ENCODE assay signal across 14 cellular contexts in the genomic region with DNA sequence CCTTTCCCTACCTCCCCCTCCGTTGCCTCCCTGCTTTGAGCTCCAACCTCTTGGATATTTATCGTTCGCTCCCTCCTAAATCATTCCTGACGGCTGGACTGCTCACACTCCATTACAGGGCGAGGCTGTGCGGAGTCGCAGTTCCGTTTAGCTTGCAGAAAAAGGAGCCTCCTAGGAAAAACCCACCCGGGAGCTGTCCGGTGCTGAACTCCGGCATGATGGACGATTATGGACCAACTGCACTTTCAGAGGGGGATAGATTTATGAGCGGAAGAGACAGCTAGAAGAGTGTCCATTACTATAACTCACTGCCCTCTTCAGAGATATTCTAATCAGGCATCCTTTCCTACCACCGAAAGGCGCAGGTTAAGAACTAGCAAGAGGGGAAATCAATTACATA.
DNase-seq lines count a peak whose midpoint lies in the region; ATAC-seq and TF ChIP-seq lines count a peak whose summit lies in the region.
"Had no signal": no experiment of that assay in that cellular context is flagged by ENCODE, and none has a peak within 500 bp of the region (broad histone marks: within the 10 kb centered on the region; RNA-seq: fewer than 3 reads in every experiment).

No MANE protein-coding gene starts in this region.

- no peaks in the 10 kb centered on the region for H3K9me2 ChIP-seq in GM23248 (ENCODE audit: insufficient read depth)

- H3K27ac ChIP-seq in GM23248 (no peak overlapping the region), endodermal cell (ENCODE audit: low read depth, low read length) (no peak overlapping the region), neural progenitor cell (no peak overlapping the region), gastrocnemius medialis (no peak overlapping the region)
- H3K27ac ChIP-seq: epithelial cell of prostate, ovary, PC-9, thyroid gland had no signal

- no peaks in the 10 kb centered on the region for H3K9me3 Mint-ChIP-seq in endodermal cell
- no peaks in the 10 kb centered on the region for H3K9me3 Mint-ChIP-seq in neural progenitor cell
- H3K9me3 Mint-ChIP-seq in activated CD8-positive, alpha-beta memory T cell treated with anti-CD3 and anti-CD28 coated beads, Interleukin-2, amount 10 ng/mL, durations not matched to agents 7 days and 5 days (ENCODE audit: low read depth), result no peaks in the 10 kb centered on the region

- H3K4me3 Mint-ChIP-seq in endodermal cell, result no peak overlapping the region
- peak overlapping the region; percentile 5 for H3K4me3 Mint-ChIP-seq in neural progenitor cell
- no peak overlapping the region for H3K4me3 Mint-ChIP-seq in activated CD8-positive, alpha-beta memory T cell treated with anti-CD3 and anti-CD28 coated beads, Interleukin-2, amount 10 ng/mL, durations not matched to agents 7 days and 5 days
- H3K4me3 Mint-ChIP-seq: T-helper 17 cell had no signal

- H3K27me3 ChIP-seq in GM23248 (replicated peaks; ENCODE audit: insufficient read depth), result no peaks in the 10 kb centered on the region
- peaks cover 31% of the 10 kb centered on the region for H3K27me3 ChIP-seq in endodermal cell (ENCODE audit: control insufficient read depth, insufficient read depth, low read length, poor library complexity, severe bottlenecking)
- peaks cover 26% of the 10 kb centered on the region for H3K27me3 ChIP-seq in neural progenitor cell
- H3K27me3 ChIP-seq in gastrocnemius medialis, result peaks cover 0 to 25% (median 21%) of the 10 kb centered on the region in 3 donors
- H3K27me3 ChIP-seq: ovary, thyroid gland had no signal

- H3F3A ChIP-seq in GM23248 (ENCODE audit: insufficient read depth), result no peaks in the 10 kb centered on the region
- H3F3A ChIP-seq in neural progenitor cell (ENCODE audit: low read depth), result no peaks in the 10 kb centered on the region

- in situ Hi-C loops in GM23248 (cut with MboI), result no loop called here
- in situ Hi-C loops in gastrocnemius medialis (cut with MboI; ENCODE audit: low sequenced_read_pairs in 4 of 4), result no loop called here

- H3K36me3 Mint-ChIP-seq in endodermal cell (ENCODE audit: low read depth), result no peaks in the 10 kb centered on the region
- H3K36me3 Mint-ChIP-seq in neural progenitor cell, result no peaks in the 10 kb centered on the region
- no peaks in the 10 kb centered on the region for H3K36me3 Mint-ChIP-seq in activated CD8-positive, alpha-beta memory T cell treated with anti-CD3 and anti-CD28 coated beads, Interleukin-2, amount 10 ng/mL, durations not matched to agents 7 days and 5 days

- H2AFZ ChIP-seq in GM23248 (no peak overlapping the region), neural progenitor cell (replicated peaks) (no peak overlapping the region)
- H2AFZ ChIP-seq: PC-9 had no signal

- H3K4me3 ChIP-seq in GM23248 (no peak overlapping the region), endodermal cell (ENCODE audit: low read length) (no peak overlapping the region), neural progenitor cell (no peak overlapping the region), gastrocnemius medialis (no peak overlapping the region)
- H3K4me3 ChIP-seq: ovary, PC-9, thyroid gland had no signal

- no peak for ATAC-seq in activated CD8-positive, alpha-beta memory T cell treated with anti-CD3 and anti-CD28 coated beads, Interleukin-2, amount 10 ng/mL, durations not matched to agents 7 days and 5 days
- ATAC-seq in gastrocnemius medialis, result no peak
- ATAC-seq: T-helper 17 cell had no signal

- H3K9me3 ChIP-seq in GM23248 (ENCODE audit: low read depth) (no peaks in the 10 kb centered on the region), endodermal cell (ENCODE audit: control insufficient read depth, low read length) (no peaks in the 10 kb centered on the region), neural progenitor cell (ENCODE audit: low read depth) (no peaks in the 10 kb centered on the region), gastrocnemius medialis (no peaks in the 10 kb centered on the region)
- H3K9me3 ChIP-seq: ovary, thyroid gland had no signal

- TF ChIP-seq CTCF in endodermal cell (conservative IDR thresholded peaks at IDR 0.05) (no peak), neural progenitor cell (IDR thresholded peaks at IDR 0.05) (no peak), gastrocnemius medialis (IDR thresholded peaks at IDR 0.05 in 4 of 5, conservative IDR thresholded peaks at IDR 0.05 in 1 of 5) (no peak)

- H3K79me2 ChIP-seq in GM23248 (ENCODE audit: insufficient read depth), result no peaks in the 10 kb centered on the region
- no peaks in the 10 kb centered on the region for H3K79me2 ChIP-seq in neural progenitor cell (ENCODE audit: low read depth)

- CTCF ChIA-PET in activated CD8-positive, alpha-beta memory T cell treated with anti-CD3 and anti-CD28 coated beads, Interleukin-2, amount 10 ng/mL, durations not matched to agents 7 days and 5 days (lab: Charles Lee), result no interaction called here

- H3K4me1 ChIP-seq in GM23248 (ENCODE audit: insufficient read depth) (no peaks in the 10 kb centered on the region), endodermal cell (ENCODE audit: control insufficient read depth, insufficient read depth, low read length) (no peaks in the 10 kb centered on the region), neural progenitor cell (no peaks in the 10 kb centered on the region), gastrocnemius medialis (no peaks in the 10 kb centered on the region)
- H3K4me1 ChIP-seq: thyroid gland had no signal

- H3K27ac Mint-ChIP-seq in endodermal cell (no peak overlapping the region), neural progenitor cell (no peak overlapping the region)
- no peak overlapping the region for H3K27ac Mint-ChIP-seq in activated CD8-positive, alpha-beta memory T cell treated with anti-CD3 and anti-CD28 coated beads, Interleukin-2, amount 10 ng/mL, durations not matched to agents 7 days and 5 days
- H3K27ac Mint-ChIP-seq: T-helper 17 cell had no signal

- no peak overlapping the region for H3K4me2 ChIP-seq in GM23248 (ENCODE audit: unreplicated experiment)
- H3K4me2 ChIP-seq in neural progenitor cell, result no peak overlapping the region
- H3K4me2 ChIP-seq: PC-9 had no signal

- WGBS in GM23248 (ENCODE audit: low coverage in 1 of 2, low lambda C conversion rate in 2 of 2, missing lambda C conversion rate in 2 of 2), 2 experiments, result 11 to 14% methylated on average over 15 of the region's 15 CpGs
- WGBS in endodermal cell (ENCODE audit: insufficient coverage in 1 of 2, insufficient read length in 1 of 2), 2 experiments, result 39 to 48% methylated on average over 6 to 15 of the region's 15 CpGs

- H4K20me1 ChIP-seq in GM23248 (ENCODE audit: insufficient read depth), result no peaks in the 10 kb centered on the region
- H4K20me1 ChIP-seq in neural progenitor cell (ENCODE audit: low read depth), result peaks cover 22% of the 10 kb centered on the region

- no peaks in the 10 kb centered on the region for H3K4me1 Mint-ChIP-seq in endodermal cell
- no peaks in the 10 kb centered on the region for H3K4me1 Mint-ChIP-seq in neural progenitor cell
- H3K4me1 Mint-ChIP-seq in activated CD8-positive, alpha-beta memory T cell treated with anti-CD3 and anti-CD28 coated beads, Interleukin-2, amount 10 ng/mL, durations not matched to agents 7 days and 5 days, result no peaks in the 10 kb centered on the region
- H3K4me1 Mint-ChIP-seq: T-helper 17 cell had no signal

- DNase-seq in GM23248 (peak; percentile 14), NCI-H226 (peak; percentile 34), endodermal cell (peak; percentile 87), neural progenitor cell (ENCODE audit: low spot score) (peak; percentile 82), COLO668 (lab: John Stamatoyannopoulos, UW; ENCODE audit: unreplicated experiment) (no peak), medulla oblongata (ENCODE audit: extremely low spot score) (no peak), gastrocnemius medialis (no peak)
- DNase-seq in activated CD8-positive, alpha-beta memory T cell treated with anti-CD3 and anti-CD28 coated beads, Interleukin-2, amount 10 ng/mL, durations not matched to agents 7 days and 5 days, result no peak
- DNase-seq: COR-L47, PC-9, T-helper 17 cell had no signal

- intact Hi-C loops in gastrocnemius medialis (cut with DNase I; ENCODE audit: low total_unique reads), result no loop called here

- no peak for TF ChIP-seq POLR2A in gastrocnemius medialis (IDR thresholded peaks at IDR 0.05)

- H3K36me3 ChIP-seq in GM23248 (ENCODE audit: low read depth), result no peaks in the 10 kb centered on the region
- H3K36me3 ChIP-seq in endodermal cell (ENCODE audit: control insufficient read depth, insufficient read depth, low read length), result no peaks in the 10 kb centered on the region
- no peaks in the 10 kb centered on the region for H3K36me3 ChIP-seq in neural progenitor cell
- H3K36me3 ChIP-seq in gastrocnemius medialis, result no peaks in the 10 kb centered on the region
- H3K36me3 ChIP-seq: ovary, thyroid gland had no signal

- no peak overlapping the region for H3K9ac ChIP-seq in GM23248
- H3K9ac ChIP-seq in endodermal cell (ENCODE audit: extremely low read depth, low read length, poor library complexity, severe bottlenecking), result no peak overlapping the region
- no peak overlapping the region for H3K9ac ChIP-seq in neural progenitor cell

- peaks cover 10% of the 10 kb centered on the region for H3K27me3 Mint-ChIP-seq in endodermal cell (ENCODE audit: insufficient read depth)
- H3K27me3 Mint-ChIP-seq in neural progenitor cell (ENCODE audit: insufficient read depth, low read depth), result peaks cover 16% of the 10 kb centered on the region
- H3K27me3 Mint-ChIP-seq in activated CD8-positive, alpha-beta memory T cell treated with anti-CD3 and anti-CD28 coated beads, Interleukin-2, amount 10 ng/mL, durations not matched to agents 7 days and 5 days, result peaks cover 4% of the 10 kb centered on the region

Comparison
In these comparisons a context has a peak if more than half of its experiments do, and no peak if none do; other contexts are left out.
1. DNase-seq: peak in GM23248 (single experiment), NCI-H226 (single experiment), endodermal cell (single experiment) and neural progenitor cell (single experiment); none in activated CD8-positive, alpha-beta memory T cell treated with anti-CD3 and anti-CD28 coated beads, Interleukin-2, amount 10 ng/mL, durations not matched to agents 7 days and 5 days (single experiment), COLO668 (single experiment), medulla oblongata (single experiment) and gastrocnemius medialis (0 of 2).